In genomic region chr15:41291065-41291631, GRCh38 we compare ENCODE assay signal across 10 cellular contexts. TPM values are rescaled to one million over a fixed set of nuclear protein-coding genes. Genes with fewer than 3 reads are reported as not detected.
A peak's percentile ranks its signal among the peaks of the same experiment; 100 is the strongest.
DNase-seq lines count a peak whose midpoint lies in the region; ATAC-seq and TF ChIP-seq lines count a peak whose summit lies in the region.
"Had no signal": no experiment of that assay in that cellular context is flagged by ENCODE, and none has a peak within 500 bp of the region (broad histone marks: within the 10 kb centered on the region; RNA-seq: fewer than 3 reads in every experiment).

No MANE protein-coding gene starts in this region.

- H3K4me2 ChIP-seq in SU-DHL-6 (ENCODE audit: low read depth, low read length, poor library complexity, severe bottlenecking): peak overlapping the region; percentile 15

- no peaks in the 10 kb centered on the region for H3K27me3 ChIP-seq in SU-DHL-6 (ENCODE audit: low read length)

- H3K36me3 Mint-ChIP-seq in activated CD4-positive, alpha-beta memory T cell treated with anti-CD3 and anti-CD28 coated beads for 36 hours: peaks cover 42% of the 10 kb centered on the region
- H3K36me3 Mint-ChIP-seq in activated CD4-positive, alpha-beta memory T cell treated with anti-CD3 and anti-CD28 coated beads, Interleukin-2, amount 10 ng/mL, durations not matched to agents 7 days and 5 days (ENCODE audit: low read depth): peaks cover 61% of the 10 kb centered on the region

- peaks cover 32% of the 10 kb centered on the region for H3K4me1 Mint-ChIP-seq in activated CD4-positive, alpha-beta memory T cell treated with anti-CD3 and anti-CD28 coated beads for 36 hours (ENCODE audit: low read depth)
- peaks cover 40% of the 10 kb centered on the region for H3K4me1 Mint-ChIP-seq in activated CD4-positive, alpha-beta memory T cell treated with anti-CD3 and anti-CD28 coated beads, Interleukin-2, amount 10 ng/mL, durations not matched to agents 7 days and 5 days
- peaks cover 35% of the 10 kb centered on the region for H3K4me1 Mint-ChIP-seq in stimulated activated naive CD8-positive, alpha-beta T cell treated with anti-CD3 and anti-CD28 coated beads, Interleukin-15, amount 100 ng/mL, for 72 hours

- H3K9me3 Mint-ChIP-seq in activated CD4-positive, alpha-beta memory T cell treated with anti-CD3 and anti-CD28 coated beads for 36 hours: no peaks in the 10 kb centered on the region
- H3K9me3 Mint-ChIP-seq in activated CD4-positive, alpha-beta memory T cell treated with anti-CD3 and anti-CD28 coated beads, Interleukin-2, amount 10 ng/mL, durations not matched to agents 7 days and 5 days: no peaks in the 10 kb centered on the region
- H3K9me3 Mint-ChIP-seq in stimulated activated naive CD8-positive, alpha-beta T cell treated with anti-CD3 and anti-CD28 coated beads, Interleukin-15, amount 100 ng/mL, for 72 hours: no peaks in the 10 kb centered on the region
- H3K9me3 Mint-ChIP-seq: H9 had no signal

- H3K9ac ChIP-seq in SU-DHL-6 (ENCODE audit: low read length): no peak overlapping the region

- DNase-seq in activated CD4-positive, alpha-beta memory T cell treated with anti-CD3 and anti-CD28 coated beads for 36 hours: no peak
- no peak for DNase-seq in activated CD4-positive, alpha-beta memory T cell treated with anti-CD3 and anti-CD28 coated beads, Interleukin-2, amount 10 ng/mL, durations not matched to agents 7 days and 5 days
- DNase-seq in stimulated activated naive CD8-positive, alpha-beta T cell treated with anti-CD3 and anti-CD28 coated beads, Interleukin-15, amount 100 ng/mL, for 72 hours: no peak
- DNase-seq in HPDE6-E6E7 (ENCODE audit: extremely low spot score): no peak
- DNase-seq in DMS79 (lab: John Stamatoyannopoulos, UW): no peak
- DNase-seq: H9 had no signal

- no peaks in the 10 kb centered on the region for H3K27me3 Mint-ChIP-seq in activated CD4-positive, alpha-beta memory T cell treated with anti-CD3 and anti-CD28 coated beads for 36 hours
- H3K27me3 Mint-ChIP-seq in activated CD4-positive, alpha-beta memory T cell treated with anti-CD3 and anti-CD28 coated beads, Interleukin-2, amount 10 ng/mL, durations not matched to agents 7 days and 5 days: no peaks in the 10 kb centered on the region
- no peaks in the 10 kb centered on the region for H3K27me3 Mint-ChIP-seq in stimulated activated naive CD8-positive, alpha-beta T cell treated with anti-CD3 and anti-CD28 coated beads, Interleukin-15, amount 100 ng/mL, for 72 hours

- H3F3A ChIP-seq in SU-DHL-6 (ENCODE audit: insufficient read depth): peaks cover 28% of the 10 kb centered on the region

- peaks cover 4% of the 10 kb centered on the region; the same call in 1 of the 2 replicates for H4K20me1 ChIP-seq in SU-DHL-6 (ENCODE audit: low read depth, low read length)

- H3K27ac Mint-ChIP-seq in activated CD4-positive, alpha-beta memory T cell treated with anti-CD3 and anti-CD28 coated beads for 36 hours: peak overlapping the region; percentile 23
- H3K27ac Mint-ChIP-seq in activated CD4-positive, alpha-beta memory T cell treated with anti-CD3 and anti-CD28 coated beads, Interleukin-2, amount 10 ng/mL, durations not matched to agents 7 days and 5 days: no peak overlapping the region
- no peak overlapping the region for H3K27ac Mint-ChIP-seq in stimulated activated naive CD8-positive, alpha-beta T cell treated with anti-CD3 and anti-CD28 coated beads, Interleukin-15, amount 100 ng/mL, for 72 hours

- no peak overlapping the region for H3K4me3 ChIP-seq in SU-DHL-6 (ENCODE audit: insufficient read depth, low read length, poor library complexity, severe bottlenecking)
- H3K4me3 ChIP-seq: skin epidermis had no signal

- no peak for TF ChIP-seq CTCF in SU-DHL-6 (IDR thresholded peaks at IDR 0.05; ENCODE audit: insufficient read depth, low read length, poor library complexity, severe bottlenecking)

- H3K27ac ChIP-seq in SU-DHL-6 (ENCODE audit: low read depth, low read length): peak overlapping the region; percentile 58

- H3K79me2 ChIP-seq in SU-DHL-6 (ENCODE audit: insufficient read depth, low read length): peaks cover 53% of the 10 kb centered on the region

- no peaks in the 10 kb centered on the region for H3K9me3 ChIP-seq in SU-DHL-6 (ENCODE audit: insufficient read depth, low read length)

- peak; percentile 65 for ATAC-seq in HG02943 (IDR thresholded peaks at IDR 0.05; ENCODE audit: low read depth, unreplicated experiment)
- peak; percentile 49 for ATAC-seq in stimulated activated naive CD8-positive, alpha-beta T cell treated with anti-CD3 and anti-CD28 coated beads, Interleukin-15, amount 100 ng/mL, for 72 hours
- no peak for ATAC-seq in GM19455 (IDR thresholded peaks at IDR 0.05; ENCODE audit: unreplicated experiment)

- H2AFZ ChIP-seq in SU-DHL-6 (ENCODE audit: low read depth, low read length, severe bottlenecking): no peak overlapping the region

- CTCF ChIA-PET in activated CD4-positive, alpha-beta memory T cell treated with anti-CD3 and anti-CD28 coated beads for 36 hours (lab: Charles Lee): interaction anchor here (0.6 to 1.2 kb wide), 3 partner anchors 40 to 49 kb away, joined by 3 to 6 read pairs (median 3); partner anchors contain the start of genes NUSAP1 and OIP5
- CTCF ChIA-PET in activated CD4-positive, alpha-beta memory T cell treated with anti-CD3 and anti-CD28 coated beads, Interleukin-2, amount 10 ng/mL, durations not matched to agents 7 days and 5 days (lab: Charles Lee): interaction anchor here (2.3 kb wide), 1 partner anchor 60 kb away, joined by 6 read pairs; the partner anchor contains the start of gene CHP1

- POLR2A ChIA-PET in activated CD4-positive, alpha-beta memory T cell treated with anti-CD3 and anti-CD28 coated beads for 36 hours (lab: Charles Lee): interaction anchor here (0.5 kb wide), 1 partner anchor 191 kb away, joined by 6 read pairs; no protein-coding TSS in a partner anchor
- POLR2A ChIA-PET in activated CD4-positive, alpha-beta memory T cell treated with anti-CD3 and anti-CD28 coated beads, Interleukin-2, amount 10 ng/mL, durations not matched to agents 7 days and 5 days (lab: Charles Lee): interaction anchor here (0.5 to 1.8 kb wide), 4 partner anchors 8 to 702 kb away, joined by 3 to 7 read pairs (median 4); partner anchors contain the start of genes NUSAP1 and OIP5

- intact Hi-C loops in activated CD4-positive, alpha-beta memory T cell treated with anti-CD3 and anti-CD28 coated beads for 36 hours (cut with micrococcal nuclease): no loop called here

- peaks cover 28% of the 10 kb centered on the region for H3K36me3 ChIP-seq in SU-DHL-6 (ENCODE audit: low read length)

- no peak overlapping the region for H3K4me3 Mint-ChIP-seq in activated CD4-positive, alpha-beta memory T cell treated with anti-CD3 and anti-CD28 coated beads for 36 hours
- H3K4me3 Mint-ChIP-seq in activated CD4-positive, alpha-beta memory T cell treated with anti-CD3 and anti-CD28 coated beads, Interleukin-2, amount 10 ng/mL, durations not matched to agents 7 days and 5 days: no peak overlapping the region
- no peak overlapping the region for H3K4me3 Mint-ChIP-seq in stimulated activated naive CD8-positive, alpha-beta T cell treated with anti-CD3 and anti-CD28 coated beads, Interleukin-15, amount 100 ng/mL, for 72 hours
- H3K4me3 Mint-ChIP-seq: H9 had no signal

- no peaks in the 10 kb centered on the region for H3K9me2 ChIP-seq in SU-DHL-6 (replicated peaks; ENCODE audit: insufficient read depth, low read length)

RNA-seq across cellular contexts. Expression of gene OIP5, which starts 41.2 kb away (rescaled TPM):
- 10 to 100 TPM; 11.1 to 13.0 TPM for total RNA-seq in activated CD4-positive, alpha-beta memory T cell treated with anti-CD3 and anti-CD28 coated beads for 36 hours
- 10 to 100 TPM; 15.2 to 15.4 TPM for total RNA-seq in activated CD4-positive, alpha-beta memory T cell treated with anti-CD3 and anti-CD28 coated beads, Interleukin-2, amount 10 ng/mL, durations not matched to agents 7 days and 5 days

RNA-seq across cellular contexts. Expression of gene NUSAP1, which starts 41.5 kb away (rescaled TPM):
- total RNA-seq in activated CD4-positive, alpha-beta memory T cell treated with anti-CD3 and anti-CD28 coated beads for 36 hours: 100 to 1,000 TPM; 227 TPM
- total RNA-seq in activated CD4-positive, alpha-beta memory T cell treated with anti-CD3 and anti-CD28 coated beads, Interleukin-2, amount 10 ng/mL, durations not matched to agents 7 days and 5 days: 100 to 1,000 TPM; 243 to 251 TPM
